Comparison of ENCODE assay signal across 8 cellular contexts in the genomic region with DNA sequence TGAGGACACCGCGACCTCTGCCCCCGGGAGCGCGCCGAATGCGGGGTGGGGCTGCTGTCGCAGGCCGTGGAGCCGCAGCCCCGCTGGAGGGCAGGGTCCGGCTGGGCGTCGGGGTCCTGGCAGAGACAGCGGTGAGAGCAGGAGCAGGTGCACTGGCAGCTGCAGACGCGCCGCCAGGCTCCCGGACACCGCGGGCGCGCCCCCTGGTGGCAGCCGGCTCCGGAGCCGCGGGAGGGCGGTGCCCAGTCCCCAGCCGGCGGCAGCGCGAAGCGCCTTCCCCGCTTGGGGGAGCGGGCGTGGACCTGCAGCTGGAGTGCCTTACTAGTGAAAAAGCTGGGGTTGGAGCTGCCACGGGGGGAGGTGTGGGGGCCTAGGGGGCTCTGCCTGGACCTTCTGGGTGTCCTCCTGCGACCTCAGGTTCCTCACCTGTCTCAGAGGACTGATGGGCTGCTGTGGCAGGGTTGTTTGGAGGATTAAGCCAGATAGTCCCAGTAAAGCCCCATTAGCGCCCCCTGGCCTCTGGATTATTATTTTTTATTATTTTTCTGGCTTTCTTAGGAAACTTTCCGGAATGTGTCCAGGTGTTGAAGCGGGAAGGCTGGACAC.
DNase-seq lines count a peak whose midpoint lies in the region; ATAC-seq and TF ChIP-seq lines count a peak whose summit lies in the region.
"Not testable (repeated sequence)": the region's sequence is repeated elsewhere in the genome, so short reads cannot be mapped to it uniquely, and the experiment has no call there.

No MANE protein-coding gene starts in this region.

- CTCF ChIA-PET in CD8-positive, alpha-beta T cell (lab: Charles Lee): interaction anchor here (0.7 to 2.8 kb wide), 7 partner anchors 111 to 650 kb away, joined by 3 to 15 read pairs (median 3); a partner anchor contains a TSS

- not testable (repeated sequence) for H3K27me3 ChIP-seq in CD8-positive, alpha-beta T cell (ENCODE audit: insufficient read depth, low read length); OCI-LY1 (ENCODE audit: insufficient read depth, low read length)

- not testable (repeated sequence) for H3K27me3 Mint-ChIP-seq in CD8-positive, alpha-beta T cell (ENCODE audit: low read depth)
- H3K27me3 Mint-ChIP-seq in activated T-cell treated with anti-CD3 and anti-CD28 coated beads, Interleukin-2, amount 50 U/mL, for 4 hours (ENCODE audit: low read depth): peaks cover 11% of the 10 kb centered on the region

- H3K9ac ChIP-seq in OCI-LY1 (ENCODE audit: low read length): not testable (repeated sequence)

- not testable (repeated sequence) for H3K27ac ChIP-seq in CD8-positive, alpha-beta T cell (ENCODE audit: low read depth, low read length); OCI-LY1 (ENCODE audit: low read depth, low read length, poor library complexity, severe bottlenecking)

- ATAC-seq in CD8-positive, alpha-beta T cell: peak; percentile 80
- ATAC-seq in GM19463 (IDR thresholded peaks at IDR 0.05; ENCODE audit: unreplicated experiment) (peak; percentile 96), HG03460 (IDR thresholded peaks at IDR 0.05; ENCODE audit: unreplicated experiment) (peak; percentile 90), mucosa of descending colon (peak; percentile 94)
- ATAC-seq in activated T-cell treated with anti-CD3 and anti-CD28 coated beads, Interleukin-2, amount 50 U/mL, for 4 hours: peak; percentile 93 to 95

- not testable (repeated sequence) for H3K9me2 ChIP-seq in OCI-LY1 (ENCODE audit: low read depth, low read length)

- H3K4me2 ChIP-seq in OCI-LY1 (ENCODE audit: low read length): peak overlapping the region; percentile 68

- H3K4me3 ChIP-seq in CD8-positive, alpha-beta T cell (ENCODE audit: low read depth, low read length); mucosa of descending colon: not testable (repeated sequence)
- peak overlapping the region; percentile 38 for H3K4me3 ChIP-seq in OCI-LY1 (ENCODE audit: low read depth, low read length, poor library complexity, severe bottlenecking)

- not testable (repeated sequence) for H3K9me3 ChIP-seq in CD8-positive, alpha-beta T cell (ENCODE audit: low read length); OCI-LY1 (ENCODE audit: low read length); mucosa of descending colon

- H3K27ac Mint-ChIP-seq in CD8-positive, alpha-beta T cell: not testable (repeated sequence)

- not testable (repeated sequence) for H3K9me3 Mint-ChIP-seq in CD8-positive, alpha-beta T cell; activated T-cell treated with anti-CD3 and anti-CD28 coated beads, Interleukin-2, amount 50 U/mL, for 4 hours

- H4K20me1 ChIP-seq in OCI-LY1 (ENCODE audit: insufficient read depth, low read length): not testable (repeated sequence)

- not testable (repeated sequence) for H3F3A ChIP-seq in OCI-LY1 (ENCODE audit: insufficient read depth, low read length)

- DNase-seq in CD8-positive, alpha-beta T cell: peak; percentile 60 to 88 (median 73)
- DNase-seq in activated T-cell treated with anti-CD3 and anti-CD28 coated beads, Interleukin-2, amount 50 U/mL, for 4 hours: peak; percentile 68
- DNase-seq in erythroblast (lab: John Stamatoyannopoulos, UW): peak; percentile 69 to 75
- DNase-seq in mucosa of descending colon: peak; percentile 66 to 90 (median 78)
- peak; percentile 66 to 73 for DNase-seq in stimulated activated CD8-positive, alpha-beta memory T cell treated with anti-CD3 and anti-CD28 coated beads, Interleukin-15, amount 100 ng/mL, for 48 hours (ENCODE audit: low read depth in 2 of 2)

- not testable (repeated sequence) for H2AFZ ChIP-seq in OCI-LY1 (ENCODE audit: low read length)

- intact Hi-C loops in CD8-positive, alpha-beta T cell (cut with DNase I, micrococcal nuclease): loop anchor here in 1 of 2 experiments (5.0 to 10.0 kb wide), 4 partner anchors 117 to 710 kb away; a partner anchor contains a TSS
- intact Hi-C loops in mucosa of descending colon (cut with DNase I, micrococcal nuclease): not testable (repeated sequence)

- not testable (repeated sequence) for H3K4me1 Mint-ChIP-seq in CD8-positive, alpha-beta T cell (ENCODE audit: low read depth); activated T-cell treated with anti-CD3 and anti-CD28 coated beads, Interleukin-2, amount 50 U/mL, for 4 hours (ENCODE audit: low read depth)

- TF ChIP-seq POLR2A in erythroblast (IDR thresholded peaks at IDR 0.05; ENCODE audit: low read length): not testable (repeated sequence)

- POLR2A ChIA-PET in CD8-positive, alpha-beta T cell (lab: Charles Lee): not testable (repeated sequence)

- H3K4me1 ChIP-seq in CD8-positive, alpha-beta T cell (ENCODE audit: insufficient read depth, low read length); OCI-LY1 (ENCODE audit: insufficient read depth, low read length, severe bottlenecking); mucosa of descending colon (ENCODE audit: low read depth): not testable (repeated sequence)

- peak; percentile 41 for TF ChIP-seq CTCF in CD8-positive, alpha-beta T cell (IDR thresholded peaks at IDR 0.05)
- peak; percentile 61 for TF ChIP-seq CTCF in OCI-LY1 (IDR thresholded peaks at IDR 0.05; ENCODE audit: low read length)
- TF ChIP-seq CTCF in mucosa of descending colon (IDR thresholded peaks at IDR 0.05): peak; percentile 62

- H3K36me3 ChIP-seq in CD8-positive, alpha-beta T cell (ENCODE audit: insufficient read depth, low read length); OCI-LY1 (ENCODE audit: insufficient read depth, low read length); mucosa of descending colon (ENCODE audit: low read depth): not testable (repeated sequence)

- not testable (repeated sequence) for H3K36me3 Mint-ChIP-seq in CD8-positive, alpha-beta T cell; activated T-cell treated with anti-CD3 and anti-CD28 coated beads, Interleukin-2, amount 50 U/mL, for 4 hours (ENCODE audit: insufficient read depth)

- H3K4me3 Mint-ChIP-seq in CD8-positive, alpha-beta T cell: peak overlapping the region; percentile 76
- peak overlapping the region; percentile 69 for H3K4me3 Mint-ChIP-seq in activated T-cell treated with anti-CD3 and anti-CD28 coated beads, Interleukin-2, amount 50 U/mL, for 4 hours

- H3K79me2 ChIP-seq in OCI-LY1 (ENCODE audit: insufficient read depth, low read length): not testable (repeated sequence)
